Comparison of ENCODE assay signal across 10 cellular contexts in genomic region chr7:2120251-2120660, GRCh38.
DNase-seq lines count a peak whose midpoint lies in the region; ATAC-seq and TF ChIP-seq lines count a peak whose summit lies in the region.
"Had no signal": no experiment of that assay in that cellular context is flagged by ENCODE, and none has a peak within 500 bp of the region (broad histone marks: within the 10 kb centered on the region; RNA-seq: fewer than 3 reads in every experiment).

No MANE protein-coding gene starts in this region.

- H3K9me3 Mint-ChIP-seq in T-cell (no peaks in the 10 kb centered on the region), brain (no peaks in the 10 kb centered on the region)
- no peaks in the 10 kb centered on the region for H3K9me3 Mint-ChIP-seq in activated CD4-positive, alpha-beta memory T cell treated with anti-CD3 and anti-CD28 coated beads for 36 hours

- H3K9me3 ChIP-seq in Peyer's patch: no peaks in the 10 kb centered on the region

- H3K27me3 Mint-ChIP-seq in T-cell (no peaks in the 10 kb centered on the region), brain (peaks cover 1% of the 10 kb centered on the region)
- no peaks in the 10 kb centered on the region for H3K27me3 Mint-ChIP-seq in activated CD4-positive, alpha-beta memory T cell treated with anti-CD3 and anti-CD28 coated beads for 36 hours

- no peak overlapping the region for H3K27ac ChIP-seq in Peyer's patch

- CTCF ChIA-PET in T-cell (lab: Charles Lee): no interaction called here
- CTCF ChIA-PET in activated CD4-positive, alpha-beta memory T cell treated with anti-CD3 and anti-CD28 coated beads for 36 hours (lab: Charles Lee): no interaction called here

- POLR2A ChIA-PET in T-cell (lab: Charles Lee): no interaction called here
- POLR2A ChIA-PET in activated CD4-positive, alpha-beta memory T cell treated with anti-CD3 and anti-CD28 coated beads for 36 hours (lab: Charles Lee): no interaction called here

- no peaks in the 10 kb centered on the region for H3K27me3 ChIP-seq in Peyer's patch

- H3K36me3 Mint-ChIP-seq in T-cell (no peaks in the 10 kb centered on the region), brain (no peaks in the 10 kb centered on the region)
- H3K36me3 Mint-ChIP-seq in activated CD4-positive, alpha-beta memory T cell treated with anti-CD3 and anti-CD28 coated beads for 36 hours: no peaks in the 10 kb centered on the region

- no peak overlapping the region for H3K4me3 ChIP-seq in Peyer's patch

- DNase-seq in T-cell (peak in 33 of 34 experiments; percentile 39 to 74 (median 62)), GM19240 (ENCODE audit: insufficient read length, low spot score) (no peak), Peyer's patch (no peak), islet precursor cell (no peak)
- DNase-seq in activated CD4-positive, alpha-beta memory T cell treated with anti-CD3 and anti-CD28 coated beads for 36 hours: peak; percentile 50
- DNase-seq in stimulated activated CD8-positive, alpha-beta memory T cell treated with anti-CD3 and anti-CD28 coated beads, Interleukin-4, amount 100 ng/mL, for 4 hours (ENCODE audit: low read depth in 2 of 2, low spot score in 1 of 2): peak; percentile 18 to 29
- DNase-seq: anterior cingulate cortex, NCI-H524 treated with DMSO at 0.1 percent for 48 hours, occipital lobe had no signal

- peaks cover 0 to 14% (median 0%) of the 10 kb centered on the region in 4 donors for H3K4me1 ChIP-seq in Peyer's patch

- peak overlapping the region; percentile 86 to 90 for H3K27ac Mint-ChIP-seq in T-cell
- H3K27ac Mint-ChIP-seq in activated CD4-positive, alpha-beta memory T cell treated with anti-CD3 and anti-CD28 coated beads for 36 hours: no peak overlapping the region
- H3K27ac Mint-ChIP-seq in brain: peak overlapping the region in 4 of 5 experiments; percentile 69 to 83 (median 73)

- peak; percentile 90 to 97 (median 95) for ATAC-seq in T-cell (replicated peaks in 1 of 4)

- peaks cover 21 to 26% (median 24%) of the 10 kb centered on the region in 3 donors for H3K4me1 Mint-ChIP-seq in T-cell
- peaks cover 10% of the 10 kb centered on the region for H3K4me1 Mint-ChIP-seq in activated CD4-positive, alpha-beta memory T cell treated with anti-CD3 and anti-CD28 coated beads for 36 hours (ENCODE audit: low read depth)
- H3K4me1 Mint-ChIP-seq in brain: peaks cover 34% of the 10 kb centered on the region

- no peak for TF ChIP-seq CTCF in brain (conservative IDR thresholded peaks at IDR 0.05)
- TF ChIP-seq CTCF in Peyer's patch (IDR thresholded peaks at IDR 0.05): no peak

- intact Hi-C loops in activated CD4-positive, alpha-beta memory T cell treated with anti-CD3 and anti-CD28 coated beads for 36 hours (cut with micrococcal nuclease): no loop called here

- H3K4me3 Mint-ChIP-seq in T-cell (peak overlapping the region; percentile 14 to 71 (median 46)), brain (no peak overlapping the region)
- no peak overlapping the region for H3K4me3 Mint-ChIP-seq in activated CD4-positive, alpha-beta memory T cell treated with anti-CD3 and anti-CD28 coated beads for 36 hours

- no peaks in the 10 kb centered on the region for H3K36me3 ChIP-seq in Peyer's patch

- no peak for TF ChIP-seq POLR2A in Peyer's patch (IDR thresholded peaks at IDR 0.05)

Comparison
In these comparisons a context has a peak if more than half of its experiments do, and no peak if none do; other contexts are left out.
1. DNase-seq: peak in T-cell (33 of 34), activated CD4-positive, alpha-beta memory T cell treated with anti-CD3 and anti-CD28 coated beads for 36 hours (single experiment) and stimulated activated CD8-positive, alpha-beta memory T cell treated with anti-CD3 and anti-CD28 coated beads, Interleukin-4, amount 100 ng/mL, for 4 hours (2 of 2); none in GM19240 (single experiment), Peyer's patch (0 of 3) and islet precursor cell (single experiment).
2. H3K4me3 Mint-ChIP-seq: peak in T-cell (3 of 3); none in activated CD4-positive, alpha-beta memory T cell treated with anti-CD3 and anti-CD28 coated beads for 36 hours (single experiment) and brain (0 of 5).